In genomic region chr1:226574044-226574443, GRCh38 we compare ENCODE assay signal across 23 cellular contexts. TPM values are rescaled to one million over a fixed set of nuclear protein-coding genes. Genes with fewer than 3 reads are reported as not detected.
"Had no signal": no experiment of that assay in that cellular context is flagged by ENCODE, and none has a peak within 500 bp of the region (broad histone marks: within the 10 kb centered on the region; RNA-seq: fewer than 3 reads in every experiment).

No MANE protein-coding gene starts in this region.

- H3K4me3 ChIP-seq: MG63 had no signal

- H3K9me3 ChIP-seq: MG63, SK-N-SH had no signal

- FAIRE-seq: HTR-8/SVneo had no signal

- H3K27me3 ChIP-seq: MG63 had no signal

- ATAC-seq: Panc1, PC-3 had no signal

- DNase-seq: Karpas-422, KG1, MG63, NCI-H1092 treated with DMSO at 0.1 percent for 48 hours, NCI-H1436, NCI-H187, NCI-H2029, NCI-H2081 treated with DMSO at 0.1 percent for 48 hours, NCI-H2171, NCI-H226, NCI-H446, NCI-H510A, NCI-H524 treated with DMSO at 0.1 percent for 48 hours, NCI-H69, NCI-H774, PC-3, SHP77, SK-N-SH had no signal

- H3K4me2 ChIP-seq: SK-N-SH had no signal

- H3K27ac ChIP-seq: HL-60, RWPE1 had no signal

- H3K36me3 ChIP-seq: MG63 had no signal

- H3K9ac ChIP-seq: SK-N-SH had no signal

RNA-seq across cellular contexts. Expression of gene STUM, which starts 25.5 kb away (rescaled TPM):
- total RNA-seq: OCI-LY7 had no signal
- polyA plus RNA-seq: SK-N-SH had no signal
